In genomic region chr5:98309785-98310566, GRCh38 we compare ENCODE assay signal across 8 cellular contexts.
A peak's percentile ranks its signal among the peaks of the same experiment; 100 is the strongest.
DNase-seq lines count a peak whose midpoint lies in the region; ATAC-seq and TF ChIP-seq lines count a peak whose summit lies in the region.

No MANE protein-coding gene starts in this region.

- peak overlapping the region; percentile 40 for H3K27ac Mint-ChIP-seq in activated CD4-positive, alpha-beta T cell treated with anti-CD3 and anti-CD28 coated beads for 36 hours

- POLR2A ChIA-PET in activated CD4-positive, alpha-beta T cell treated with anti-CD3 and anti-CD28 coated beads for 36 hours (lab: Charles Lee), result no interaction called here

- peaks cover 8% of the 10 kb centered on the region for H3K4me1 Mint-ChIP-seq in activated CD4-positive, alpha-beta T cell treated with anti-CD3 and anti-CD28 coated beads for 36 hours

- H3F3A ChIP-seq in MM.1S (ENCODE audit: insufficient read depth, low read length), result no peaks in the 10 kb centered on the region

- H3K9ac ChIP-seq in HUES6 (ENCODE audit: low read length) (peak overlapping the region; percentile 1), iPS-20b (ENCODE audit: low read depth, low read length) (peak overlapping the region; percentile 21; the same call in 1 of the 2 replicates), MM.1S (ENCODE audit: low read length) (no peak overlapping the region)

- H3K9me3 ChIP-seq in HUES6 (ENCODE audit: control insufficient read depth, insufficient read depth, low read depth, low read length) (no peaks in the 10 kb centered on the region), iPS-20b (ENCODE audit: insufficient read depth, low read depth, low read length) (no peaks in the 10 kb centered on the region), MM.1S (replicated peaks; ENCODE audit: insufficient read depth, low read length) (no peaks in the 10 kb centered on the region), vagina (no peaks in the 10 kb centered on the region)

- peaks cover 12% of the 10 kb centered on the region for H3K4me1 ChIP-seq in HUES6 (ENCODE audit: control insufficient read depth, insufficient read depth, low read length)
- H3K4me1 ChIP-seq in iPS-20b (ENCODE audit: insufficient read depth, low read length), result peaks cover 13% of the 10 kb centered on the region; the same call in 1 of the 2 replicates
- no peaks in the 10 kb centered on the region for H3K4me1 ChIP-seq in MM.1S (ENCODE audit: low read length)
- no peaks in the 10 kb centered on the region for H3K4me1 ChIP-seq in vagina

- no peaks in the 10 kb centered on the region for H4K20me1 ChIP-seq in MM.1S (ENCODE audit: insufficient read depth, low read length)

- H3K27me3 Mint-ChIP-seq in activated CD4-positive, alpha-beta T cell treated with anti-CD3 and anti-CD28 coated beads for 36 hours, result no peaks in the 10 kb centered on the region

- intact Hi-C loops in activated CD4-positive, alpha-beta T cell treated with anti-CD3 and anti-CD28 coated beads for 36 hours (cut with DNase I, micrococcal nuclease), result no loop called here
- intact Hi-C loops in vagina (cut with DNase I), result no loop called here

- CTCF ChIA-PET in activated CD4-positive, alpha-beta T cell treated with anti-CD3 and anti-CD28 coated beads for 36 hours (lab: Charles Lee), result interaction anchor here (0.5 kb wide), 1 partner anchor 97 kb away, joined by 3 read pairs; no protein-coding TSS in a partner anchor

- H3K4me3 ChIP-seq in HUES6 (ENCODE audit: low read depth, low read length), result no peak overlapping the region
- H3K4me3 ChIP-seq in iPS-20b (ENCODE audit: low read length), result no peak overlapping the region
- H3K4me3 ChIP-seq in MM.1S (ENCODE audit: low read length), result no peak overlapping the region
- H3K4me3 ChIP-seq in vagina, result no peak overlapping the region

- no peaks in the 10 kb centered on the region for H3K27me3 ChIP-seq in HUES6 (ENCODE audit: control insufficient read depth, insufficient read depth, low read length)
- H3K27me3 ChIP-seq in iPS-20b (ENCODE audit: insufficient read depth, low read length), result no peaks in the 10 kb centered on the region
- no peaks in the 10 kb centered on the region for H3K27me3 ChIP-seq in MM.1S (replicated peaks; ENCODE audit: insufficient read depth, low read length)
- H3K27me3 ChIP-seq in vagina, result no peaks in the 10 kb centered on the region

- TF ChIP-seq POLR2A in vagina (IDR thresholded peaks at IDR 0.05), result no peak

- ATAC-seq in activated CD4-positive, alpha-beta T cell treated with anti-CD3 and anti-CD28 coated beads for 36 hours, result peak; percentile 90
- ATAC-seq in GM21825 (IDR thresholded peaks at IDR 0.05; ENCODE audit: unreplicated experiment), result peak; percentile 69

- peak; percentile 25 for DNase-seq in activated CD4-positive, alpha-beta T cell treated with anti-CD3 and anti-CD28 coated beads for 36 hours
- no peak for DNase-seq in activated CD4-positive, alpha-beta T cell treated with anti-CD3 and anti-CD28 coated beads for 1 hour
- DNase-seq in activated T-cell treated with anti-CD3 and anti-CD28 coated beads, Interleukin-2, amount 50 U/mL, for 48 hours, result peak; percentile 20 to 21
- DNase-seq in MM.1S (no peak), vagina (ENCODE audit: extremely low spot score in 2 of 2) (no peak)

- H3K4me2 ChIP-seq in MM.1S (ENCODE audit: low read depth, low read length), result no peak overlapping the region

- H3K79me2 ChIP-seq in MM.1S (ENCODE audit: low read length), result no peaks in the 10 kb centered on the region

- no peak for TF ChIP-seq CTCF in MM.1S (IDR thresholded peaks at IDR 0.05; ENCODE audit: low read length)
- TF ChIP-seq CTCF in vagina (IDR thresholded peaks at IDR 0.05), result no peak

- H3K36me3 ChIP-seq in HUES6 (ENCODE audit: control insufficient read depth, insufficient read depth, low read length), result no peaks in the 10 kb centered on the region
- H3K36me3 ChIP-seq in iPS-20b (ENCODE audit: insufficient read depth, low read depth, low read length), result no peaks in the 10 kb centered on the region
- no peaks in the 10 kb centered on the region for H3K36me3 ChIP-seq in MM.1S (replicated peaks; ENCODE audit: insufficient read depth, low read length)
- H3K36me3 ChIP-seq in vagina, result no peaks in the 10 kb centered on the region

- H3K27ac ChIP-seq in HUES6 (ENCODE audit: low read depth, low read length), result peak overlapping the region; percentile 24
- H3K27ac ChIP-seq in iPS-20b (ENCODE audit: low read length), result peak overlapping the region; percentile 50
- no peak overlapping the region for H3K27ac ChIP-seq in MM.1S (ENCODE audit: low read length)
- no peak overlapping the region for H3K27ac ChIP-seq in vagina

- H2AFZ ChIP-seq in MM.1S (ENCODE audit: low read length), result no peak overlapping the region

- no peaks in the 10 kb centered on the region for H3K36me3 Mint-ChIP-seq in activated CD4-positive, alpha-beta T cell treated with anti-CD3 and anti-CD28 coated beads for 36 hours (ENCODE audit: low read depth)

- no peak overlapping the region for H3K4me3 Mint-ChIP-seq in activated CD4-positive, alpha-beta T cell treated with anti-CD3 and anti-CD28 coated beads for 36 hours

- H3K9me2 ChIP-seq in MM.1S (replicated peaks; ENCODE audit: insufficient read depth, low read length), result no peaks in the 10 kb centered on the region

- no peaks in the 10 kb centered on the region for H3K9me3 Mint-ChIP-seq in activated CD4-positive, alpha-beta T cell treated with anti-CD3 and anti-CD28 coated beads for 36 hours (ENCODE audit: low read depth)

Comparison
In these comparisons a context has a peak if more than half of its experiments do, and no peak if none do; other contexts are left out.
1. DNase-seq: peak in activated CD4-positive, alpha-beta T cell treated with anti-CD3 and anti-CD28 coated beads for 36 hours (single experiment) and activated T-cell treated with anti-CD3 and anti-CD28 coated beads, Interleukin-2, amount 50 U/mL, for 48 hours (2 of 2); none in activated CD4-positive, alpha-beta T cell treated with anti-CD3 and anti-CD28 coated beads for 1 hour (single experiment), MM.1S (single experiment) and vagina (0 of 2).
2. H3K27ac ChIP-seq: peak in HUES6 (single experiment) and iPS-20b (single experiment); none in MM.1S (single experiment) and vagina (single experiment).